1 cellular context compared by ENCODE assay signal in genomic region chr11:45606514-45607024, GRCh38.
TF ChIP-seq lines count a peak whose summit lies in the region.

No MANE protein-coding gene starts in this region.

TF ChIP-seq in SK-N-SH treated with all-trans-retinoic acid at 6 μM for 48 hours, 23 proteins besides CTCF, POLR2A, EP300 and RAD21 (continued from another document):
- TF ChIP-seq ZFP30 (CRISPR knock-in tag; IDR thresholded peaks at IDR 0.05) (no peak), POU6F1 (CRISPR knock-in tag; IDR thresholded peaks at IDR 0.05; ENCODE audit: borderline replicate concordance, low read depth) (no peak), PATZ1 (CRISPR knock-in tag; IDR thresholded peaks at IDR 0.05; ENCODE audit: borderline replicate concordance) (no peak), TOX (CRISPR knock-in tag; IDR thresholded peaks at IDR 0.05; ENCODE audit: borderline replicate concordance) (no peak), GLIS3 (CRISPR knock-in tag; IDR thresholded peaks at IDR 0.05) (no peak), CREB5 (CRISPR knock-in tag; IDR thresholded peaks at IDR 0.05; ENCODE audit: low read depth) (no peak)
